ENCODE assay signal across 8 cellular contexts in genomic region chr3:72888546-72889309, GRCh38. TPM values are rescaled to one million over a fixed set of nuclear protein-coding genes. Genes with fewer than 3 reads are reported as not detected.
DNase-seq lines count a peak whose midpoint lies in the region; ATAC-seq lines count a peak whose summit lies in the region.

No MANE protein-coding gene starts in this region.

- no peak for ATAC-seq in activated CD8-positive, alpha-beta T cell treated with anti-CD3 and anti-CD28 coated beads, Interleukin-2, amount 10 ng/mL, durations not matched to agents 7 days and 5 days
- ATAC-seq in stimulated activated effector memory CD8-positive, alpha-beta T cell treated with anti-CD3 and anti-CD28 coated beads, Interleukin-12 subunit alpha, Interleukin-12 subunit beta, amount 100 ng/mL, for 72 hours: no peak
- no peak for ATAC-seq in HG02610 (IDR thresholded peaks at IDR 0.05; ENCODE audit: unreplicated experiment)
- ATAC-seq in esophagus mucosa: no peak

- H3K4me1 ChIP-seq in iPS-18a (ENCODE audit: control insufficient read depth, low read depth, low read length): peaks cover 20% of the 10 kb centered on the region

- peak; percentile 26 for DNase-seq in NCI-H345 (lab: John Stamatoyannopoulos, UW)
- no peak for DNase-seq in NCI-H345 treated with DMSO at 0.1 percent for 48 hours (lab: John Stamatoyannopoulos, UW; ENCODE audit: unreplicated experiment)
- DNase-seq in activated CD8-positive, alpha-beta T cell treated with anti-CD3 and anti-CD28 coated beads, Interleukin-2, amount 10 ng/mL, durations not matched to agents 7 days and 5 days: no peak
- DNase-seq in stimulated activated effector memory CD8-positive, alpha-beta T cell treated with anti-CD3 and anti-CD28 coated beads, Interleukin-12 subunit alpha, Interleukin-12 subunit beta, amount 100 ng/mL, for 72 hours (ENCODE audit: low spot score in 2 of 2): no peak
- no peak for DNase-seq in GM03348 (ENCODE audit: low spot score)

- POLR2A ChIA-PET in activated CD8-positive, alpha-beta T cell treated with anti-CD3 and anti-CD28 coated beads, Interleukin-2, amount 10 ng/mL, durations not matched to agents 7 days and 5 days (lab: Charles Lee): no interaction called here

- no peak overlapping the region for H3K9ac ChIP-seq in iPS-18a (ENCODE audit: low read length)

- H3K27me3 ChIP-seq in iPS-18a (ENCODE audit: control insufficient read depth, insufficient read depth, low read length): peaks cover 69% of the 10 kb centered on the region

- CTCF ChIA-PET in activated CD8-positive, alpha-beta T cell treated with anti-CD3 and anti-CD28 coated beads, Interleukin-2, amount 10 ng/mL, durations not matched to agents 7 days and 5 days (lab: Charles Lee): interaction anchor here (0.6 to 1.0 kb wide), 2 partner anchors 40 to 169 kb away, joined by 3 read pairs; partner anchors contain the start of gene SHQ1

- H3K36me3 ChIP-seq in iPS-18a (ENCODE audit: control insufficient read depth, low read depth, low read length): no peaks in the 10 kb centered on the region

- H3K4me1 Mint-ChIP-seq in activated CD8-positive, alpha-beta T cell treated with anti-CD3 and anti-CD28 coated beads, Interleukin-2, amount 10 ng/mL, durations not matched to agents 7 days and 5 days (ENCODE audit: low read depth): peaks cover 11% of the 10 kb centered on the region
- peaks cover 7% of the 10 kb centered on the region for H3K4me1 Mint-ChIP-seq in stimulated activated effector memory CD8-positive, alpha-beta T cell treated with anti-CD3 and anti-CD28 coated beads, Interleukin-12 subunit alpha, Interleukin-12 subunit beta, amount 100 ng/mL, for 72 hours

- peak overlapping the region; percentile 16 for H3K4me3 Mint-ChIP-seq in activated CD8-positive, alpha-beta T cell treated with anti-CD3 and anti-CD28 coated beads, Interleukin-2, amount 10 ng/mL, durations not matched to agents 7 days and 5 days
- peak overlapping the region; percentile 19 for H3K4me3 Mint-ChIP-seq in stimulated activated effector memory CD8-positive, alpha-beta T cell treated with anti-CD3 and anti-CD28 coated beads, Interleukin-12 subunit alpha, Interleukin-12 subunit beta, amount 100 ng/mL, for 72 hours

- H3K4me3 ChIP-seq in iPS-18a (ENCODE audit: low read length): peak overlapping the region; percentile 65

- H3K36me3 Mint-ChIP-seq in activated CD8-positive, alpha-beta T cell treated with anti-CD3 and anti-CD28 coated beads, Interleukin-2, amount 10 ng/mL, durations not matched to agents 7 days and 5 days (ENCODE audit: low read depth): no peaks in the 10 kb centered on the region
- no peaks in the 10 kb centered on the region for H3K36me3 Mint-ChIP-seq in stimulated activated effector memory CD8-positive, alpha-beta T cell treated with anti-CD3 and anti-CD28 coated beads, Interleukin-12 subunit alpha, Interleukin-12 subunit beta, amount 100 ng/mL, for 72 hours

- no peaks in the 10 kb centered on the region for H3K9me3 ChIP-seq in iPS-18a (ENCODE audit: control insufficient read depth, low read depth, low read length)

- H3K27me3 Mint-ChIP-seq in activated CD8-positive, alpha-beta T cell treated with anti-CD3 and anti-CD28 coated beads, Interleukin-2, amount 10 ng/mL, durations not matched to agents 7 days and 5 days (ENCODE audit: low read depth): peaks cover 75% of the 10 kb centered on the region

- no peak overlapping the region for H3K27ac Mint-ChIP-seq in activated CD8-positive, alpha-beta T cell treated with anti-CD3 and anti-CD28 coated beads, Interleukin-2, amount 10 ng/mL, durations not matched to agents 7 days and 5 days
- no peak overlapping the region for H3K27ac Mint-ChIP-seq in stimulated activated effector memory CD8-positive, alpha-beta T cell treated with anti-CD3 and anti-CD28 coated beads, Interleukin-12 subunit alpha, Interleukin-12 subunit beta, amount 100 ng/mL, for 72 hours

- no peak overlapping the region for H3K27ac ChIP-seq in iPS-18a (ENCODE audit: low read length)

- H3K9me3 Mint-ChIP-seq in activated CD8-positive, alpha-beta T cell treated with anti-CD3 and anti-CD28 coated beads, Interleukin-2, amount 10 ng/mL, durations not matched to agents 7 days and 5 days (ENCODE audit: insufficient read depth): no peaks in the 10 kb centered on the region
- H3K9me3 Mint-ChIP-seq in stimulated activated effector memory CD8-positive, alpha-beta T cell treated with anti-CD3 and anti-CD28 coated beads, Interleukin-12 subunit alpha, Interleukin-12 subunit beta, amount 100 ng/mL, for 72 hours: no peaks in the 10 kb centered on the region

RNA-seq across cellular contexts. Expression of gene GXYLT2, which starts 0.9 kb away (rescaled TPM):
- total RNA-seq in activated CD8-positive, alpha-beta T cell treated with anti-CD3 and anti-CD28 coated beads, Interleukin-2, amount 10 ng/mL, durations not matched to agents 7 days and 5 days: not detected
- 2.2 TPM for total RNA-seq in esophagus mucosa

RNA-seq across cellular contexts. Expression of gene SHQ1, which starts 40.5 kb away (rescaled TPM):
- 10 to 100 TPM; 27.2 to 28.0 TPM for total RNA-seq in activated CD8-positive, alpha-beta T cell treated with anti-CD3 and anti-CD28 coated beads, Interleukin-2, amount 10 ng/mL, durations not matched to agents 7 days and 5 days
- 16.7 TPM for total RNA-seq in esophagus mucosa
